ENCODE assay signal across 9 cellular contexts in genomic region chr16:59210955-59211541, GRCh38.
DNase-seq lines count a peak whose midpoint lies in the region; ATAC-seq, FAIRE-seq and TF ChIP-seq lines count a peak whose summit lies in the region.
"Had no signal": no experiment of that assay in that cellular context is flagged by ENCODE, and none has a peak within 500 bp of the region (broad histone marks: within the 10 kb centered on the region; RNA-seq: fewer than 3 reads in every experiment).

No MANE protein-coding gene starts in this region.

- H3K9ac ChIP-seq in smooth muscle cell (ENCODE audit: low read depth): no peak overlapping the region

- H3K4me1 ChIP-seq in smooth muscle cell (ENCODE audit: low read depth): peaks cover 10% of the 10 kb centered on the region

- no peak for ATAC-seq in HG03039 (IDR thresholded peaks at IDR 0.05; ENCODE audit: unreplicated experiment)

- no peak for TF ChIP-seq CTCF in smooth muscle cell (IDR thresholded peaks at IDR 0.05; ENCODE audit: borderline replicate concordance, insufficient read depth, poor library complexity, severe bottlenecking)

- 17% methylated on average over 7 of the region's 7 CpGs for WGBS in smooth muscle cell (ENCODE audit: low lambda C conversion rate)

- no peaks in the 10 kb centered on the region for H3K36me3 ChIP-seq in smooth muscle cell (ENCODE audit: low read depth)

- H2AFZ ChIP-seq in smooth muscle cell (ENCODE audit: low read depth): peak overlapping the region; percentile 63

- peak overlapping the region; percentile 63 for H3K4me2 ChIP-seq in smooth muscle cell

- no peaks in the 10 kb centered on the region for H3K79me2 ChIP-seq in smooth muscle cell (ENCODE audit: low read depth)

- no peaks in the 10 kb centered on the region for H3K9me3 ChIP-seq in smooth muscle cell (replicated peaks; ENCODE audit: low read depth)

- H3K27me3 ChIP-seq in smooth muscle cell (ENCODE audit: low read depth): no peaks in the 10 kb centered on the region

- DNase-seq in HTR-8/SVneo (ENCODE audit: insufficient read length, low spot score) (peak; percentile 6), ecto neural progenitor cell (ENCODE audit: low spot score) (peak; percentile 69), kidney tubule cell (ENCODE audit: low spot score) (peak; percentile 72), smooth muscle cell (lab: John Stamatoyannopoulos, UW; ENCODE audit: unreplicated experiment) (no peak), epidermal melanocyte (ENCODE audit: insufficient read length, low spot score) (no peak), RPMI8226 (no peak), NCI-H187 (lab: John Stamatoyannopoulos, UW) (no peak)
- DNase-seq: NCI-H1436 treated with DMSO at 0.1 percent for 48 hours had no signal

- no peaks in the 10 kb centered on the region for H4K20me1 ChIP-seq in smooth muscle cell (ENCODE audit: low read depth)

- no peaks in the 10 kb centered on the region for H3F3A ChIP-seq in smooth muscle cell (ENCODE audit: low read depth)

- FAIRE-seq in HTR-8/SVneo (lab: Jason Lieb, UNC): no peak

- no peak overlapping the region for H3K4me3 ChIP-seq in smooth muscle cell

- no peak overlapping the region for H3K27ac ChIP-seq in smooth muscle cell (ENCODE audit: low read depth)

Comparison
In these comparisons a context has a peak if more than half of its experiments do, and no peak if none do; other contexts are left out.
1. DNase-seq: peak in HTR-8/SVneo (single experiment), ecto neural progenitor cell (single experiment) and kidney tubule cell (single experiment); none in smooth muscle cell (single experiment), epidermal melanocyte (single experiment), RPMI8226 (single experiment) and NCI-H187 (0 of 2).